In the genomic region with DNA sequence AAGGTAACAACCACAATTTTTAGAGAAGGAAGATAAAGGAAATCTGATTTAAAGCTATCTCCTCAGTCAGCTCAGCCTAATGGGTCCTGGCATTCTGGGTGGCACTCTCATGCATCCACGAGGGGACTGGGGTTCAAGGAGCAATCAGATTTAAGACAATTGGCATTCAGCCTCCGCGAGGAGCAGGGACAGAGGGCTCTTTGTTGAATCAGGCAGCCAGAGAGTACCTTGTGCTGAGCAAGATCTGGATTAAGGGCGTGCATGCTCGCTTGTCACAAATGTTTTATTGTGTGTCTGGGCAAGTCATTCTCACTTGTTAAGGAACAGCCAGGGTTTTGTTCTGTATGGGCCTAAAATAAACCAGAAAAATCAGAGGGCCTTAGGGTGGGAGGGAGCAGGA, we compare ENCODE assay signal across 16 cellular contexts.
DNase-seq lines count a peak whose midpoint lies in the region; ATAC-seq and TF ChIP-seq lines count a peak whose summit lies in the region.
"Had no signal": no experiment of that assay in that cellular context is flagged by ENCODE, and none has a peak within 500 bp of the region (broad histone marks: within the 10 kb centered on the region; RNA-seq: fewer than 3 reads in every experiment).

No MANE protein-coding gene starts in this region.

- TF ChIP-seq CTCF in neural progenitor cell (IDR thresholded peaks at IDR 0.05) (no peak), stomach (IDR thresholded peaks at IDR 0.05) (no peak)

- H3K9ac ChIP-seq in neural progenitor cell: no peak overlapping the region

- TF ChIP-seq EP300 in stomach (IDR thresholded peaks at IDR 0.05): no peak

- no peaks in the 10 kb centered on the region for H3K9me3 ChIP-seq in neural progenitor cell (ENCODE audit: low read depth)
- H3K9me3 ChIP-seq in stomach: no peaks in the 10 kb centered on the region

- intact Hi-C loops in stomach (cut with DNase I; ENCODE audit: low total_unique reads): no loop called here

- H3K27me3 Mint-ChIP-seq in neural progenitor cell (ENCODE audit: insufficient read depth, low read depth): no peaks in the 10 kb centered on the region
- H3K27me3 Mint-ChIP-seq: activated B cell treated with CpG ODN at 0.5 μM for 24 hours, B cell had no signal

- no peaks in the 10 kb centered on the region for H3K36me3 Mint-ChIP-seq in neural progenitor cell

- 29 to 51% (median 34%) methylated on average over 5 of the region's 5 CpGs for WGBS in stomach, 5 donors

- peaks cover 5% of the 10 kb centered on the region for H3F3A ChIP-seq in neural progenitor cell (ENCODE audit: low read depth)

- TF ChIP-seq POLR2A in stomach (IDR thresholded peaks at IDR 0.05): no peak

- H3K4me3 ChIP-seq in neural progenitor cell (no peak overlapping the region), stomach (no peak overlapping the region)

- H3K27me3 ChIP-seq in neural progenitor cell: no peaks in the 10 kb centered on the region
- no peaks in the 10 kb centered on the region for H3K27me3 ChIP-seq in stomach

- no peaks in the 10 kb centered on the region for H3K36me3 ChIP-seq in neural progenitor cell
- no peaks in the 10 kb centered on the region for H3K36me3 ChIP-seq in stomach

- H3K4me2 ChIP-seq in neural progenitor cell: peak overlapping the region; percentile 20

- H2AFZ ChIP-seq in neural progenitor cell (replicated peaks): no peak overlapping the region

- H3K27ac Mint-ChIP-seq in neural progenitor cell: peak overlapping the region; percentile 35
- H3K27ac Mint-ChIP-seq: activated B cell treated with CpG ODN at 0.5 μM for 24 hours, B cell had no signal

- H3K9me3 Mint-ChIP-seq in neural progenitor cell: no peaks in the 10 kb centered on the region
- H3K9me3 Mint-ChIP-seq: activated B cell treated with CpG ODN at 0.5 μM for 24 hours had no signal

- no peak overlapping the region for H3K27ac ChIP-seq in neural progenitor cell
- H3K27ac ChIP-seq in temporal lobe (ENCODE audit: low read depth, low read length): peak overlapping the region; percentile 51
- H3K27ac ChIP-seq in stomach: no peak overlapping the region

- ATAC-seq in GM21723 (IDR thresholded peaks at IDR 0.05; ENCODE audit: unreplicated experiment): no peak
- ATAC-seq: stimulated activated naive CD8-positive, alpha-beta T cell treated with anti-CD3 and anti-CD28 coated beads, Interleukin-15, Interleukin-2, amounts not matched to agents 100 U/mL and 50 U/mL, for 24 hours had no signal

- no peak overlapping the region for H3K4me3 Mint-ChIP-seq in neural progenitor cell
- H3K4me3 Mint-ChIP-seq: activated B cell treated with CpG ODN at 0.5 μM for 24 hours, B cell had no signal

- no peaks in the 10 kb centered on the region for H3K79me2 ChIP-seq in neural progenitor cell (ENCODE audit: low read depth)

- DNase-seq in RPMI7951 (ENCODE audit: low read depth): peak; percentile 60
- DNase-seq in foreskin melanocyte: peak; percentile 99
- DNase-seq in neural progenitor cell (ENCODE audit: low spot score): peak; percentile 55
- no peak for DNase-seq in T-helper 9 cell
- no peak for DNase-seq in SIG-M5 treated with dmso at 0.1 percent for 504 hours (lab: John Stamatoyannopoulos, UW; ENCODE audit: unreplicated experiment)
- DNase-seq in stomach: no peak
- DNase-seq: activated B cell treated with CpG ODN at 0.5 μM for 24 hours; DMS53; effector CD8-positive, alpha-beta T cell; foreskin fibroblast; IMR-90; OCI-M1; stimulated activated naive CD8-positive, alpha-beta T cell treated with anti-CD3 and anti-CD28 coated beads, Interleukin-15, Interleukin-2, amounts not matched to agents 100 U/mL and 50 U/mL, for 24 hours had no signal

- no peaks in the 10 kb centered on the region for H4K20me1 ChIP-seq in neural progenitor cell (ENCODE audit: low read depth)

- H3K4me1 ChIP-seq in neural progenitor cell (peaks cover 11% of the 10 kb centered on the region), stomach (no peaks in the 10 kb centered on the region)

- peaks cover 13% of the 10 kb centered on the region for H3K4me1 Mint-ChIP-seq in neural progenitor cell
- H3K4me1 Mint-ChIP-seq: activated B cell treated with CpG ODN at 0.5 μM for 24 hours, B cell had no signal

Comparison
In these comparisons a context has a peak if more than half of its experiments do, and no peak if none do; other contexts are left out.
1. DNase-seq: peak in RPMI7951 (single experiment), foreskin melanocyte (single experiment) and neural progenitor cell (single experiment); none in T-helper 9 cell (single experiment), SIG-M5 treated with dmso at 0.1 percent for 504 hours (single experiment) and stomach (single experiment).